ENCODE assay signal across 1 cellular context in genomic region chr17:75135452-75135851, GRCh38.
TF ChIP-seq lines count a peak whose summit lies in the region.

No MANE protein-coding gene starts in this region.

TF ChIP-seq in HEK293, 187 proteins besides CTCF, POLR2A, EP300 and RAD21:
- no peak for TF ChIP-seq ZNF133 (tag by site-specific recombination; IDR thresholded peaks at IDR 0.05)
- TF ChIP-seq ZNF202 (tag by site-specific recombination; IDR thresholded peaks at IDR 0.05; ENCODE audit: borderline replicate concordance), result no peak
- TF ChIP-seq ZIC2 (tag by site-specific recombination; IDR thresholded peaks at IDR 0.05), result peak; percentile 76
- TF ChIP-seq ZNF10 (tag by site-specific recombination; IDR thresholded peaks at IDR 0.05), result no peak
- no peak for TF ChIP-seq ZNF571 (tag by site-specific recombination; IDR thresholded peaks at IDR 0.05)
- TF ChIP-seq MYNN (tag by site-specific recombination; IDR thresholded peaks at IDR 0.05; ENCODE audit: borderline replicate concordance), result no peak
- TF ChIP-seq ZSCAN16 (tag by site-specific recombination; IDR thresholded peaks at IDR 0.05), result peak; percentile 30; the same call in 1 of the 2 replicates
- TF ChIP-seq ZNF184 (tag by site-specific recombination; IDR thresholded peaks at IDR 0.05), result no peak
